Comparison of ENCODE assay signal across 2 cellular contexts in genomic region chr5:96087939-96088338, GRCh38.
TF ChIP-seq lines count a peak whose summit lies in the region.

No MANE protein-coding gene starts in this region.

TF ChIP-seq in IMR-90, 13 proteins besides CTCF, POLR2A, EP300 and RAD21:
- TF ChIP-seq MXI1 (IDR thresholded peaks at IDR 0.05; ENCODE audit: borderline replicate concordance, low read depth, low read length): no peak
- no peak for TF ChIP-seq CEBPB (IDR thresholded peaks at IDR 0.05; ENCODE audit: low read depth, low read length)
- no peak for TF ChIP-seq RCOR1 (IDR thresholded peaks at IDR 0.05; ENCODE audit: insufficient replicate concordance, low read length)
- no peak for TF ChIP-seq FOS (IDR thresholded peaks at IDR 0.05; ENCODE audit: low read depth, low read length)
- no peak for TF ChIP-seq RFX5 (IDR thresholded peaks at IDR 0.05; ENCODE audit: low read depth, low read length)
- TF ChIP-seq BHLHE40 (IDR thresholded peaks at IDR 0.05; ENCODE audit: low read depth, low read length): no peak
- TF ChIP-seq ELK1 (IDR thresholded peaks at IDR 0.05; ENCODE audit: borderline replicate concordance, low read depth, low read length): no peak
- no peak for TF ChIP-seq CHD1 (IDR thresholded peaks at IDR 0.05; ENCODE audit: low read depth, low read length)

TF ChIP-seq in H1, 55 proteins besides CTCF, POLR2A, EP300 and RAD21:
- TF ChIP-seq YY1 (IDR thresholded peaks at IDR 0.05; ENCODE audit: low read depth, low read length): no peak
- TF ChIP-seq JUN (IDR thresholded peaks at IDR 0.05; ENCODE audit: low read depth, low read length): no peak
- TF ChIP-seq RBBP5 (IDR thresholded peaks at IDR 0.05; ENCODE audit: borderline replicate concordance, low read depth, low read length): no peak
- TF ChIP-seq CTBP2 (IDR thresholded peaks at IDR 0.05; ENCODE audit: borderline replicate concordance, insufficient read depth, insufficient read length, low read length): no peak
- no peak for TF ChIP-seq TAF1 (IDR thresholded peaks at IDR 0.05; ENCODE audit: low read depth, low read length)
- TF ChIP-seq, protein P1, sequence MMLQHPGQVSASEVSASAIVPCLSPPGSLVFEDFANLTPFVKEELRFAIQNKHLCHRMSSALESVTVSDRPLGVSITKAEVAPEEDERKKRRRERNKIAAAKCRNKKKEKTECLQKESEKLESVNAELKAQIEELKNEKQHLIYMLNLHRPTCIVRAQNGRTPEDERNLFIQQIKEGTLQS (IDR thresholded peaks at IDR 0.05; ENCODE audit: insufficient read depth, low read depth, low read length): no peak
- TF ChIP-seq HDAC6 (IDR thresholded peaks at IDR 0.05; ENCODE audit: low read depth, low read length): no peak
- TF ChIP-seq EZH2 (IDR thresholded peaks at IDR 0.05; ENCODE audit: low read depth, low read length, severe bottlenecking): no peak
- no peak for TF ChIP-seq TBP (IDR thresholded peaks at IDR 0.05; ENCODE audit: low read depth, low read length)
